13 cellular contexts compared by ENCODE assay signal in genomic region chr9:14393382-14393781, GRCh38.
DNase-seq lines count a peak whose midpoint lies in the region; ATAC-seq and TF ChIP-seq lines count a peak whose summit lies in the region.
"Had no signal": no experiment of that assay in that cellular context is flagged by ENCODE, and none has a peak within 500 bp of the region (broad histone marks: within the 10 kb centered on the region; RNA-seq: fewer than 3 reads in every experiment).

No MANE protein-coding gene starts in this region.

- H3K9me3 ChIP-seq in heart left ventricle, result peaks cover 0 to 31% (median 4%) of the 10 kb centered on the region in 12 donors
- no peaks in the 10 kb centered on the region for H3K9me3 ChIP-seq in right cardiac atrium (ENCODE audit: control insufficient read depth, low read length)
- no peaks in the 10 kb centered on the region for H3K9me3 ChIP-seq in smooth muscle cell (replicated peaks; ENCODE audit: low read depth)

- no peaks in the 10 kb centered on the region for H3K79me2 ChIP-seq in smooth muscle cell (ENCODE audit: low read depth)

- peak in 3 of 4 donors; percentile 29 to 46 (median 34) for ATAC-seq in heart left ventricle
- ATAC-seq in right cardiac atrium, result no peak
- no peak for ATAC-seq in GM21576 (IDR thresholded peaks at IDR 0.05; ENCODE audit: unreplicated experiment)

- H3K27ac ChIP-seq in heart left ventricle (peak overlapping the region in 3 of 12 donors; percentile 17 to 46 (median 30)), right cardiac atrium (ENCODE audit: low read length) (no peak overlapping the region), smooth muscle cell (ENCODE audit: low read depth) (no peak overlapping the region)
- H3K27ac ChIP-seq: BLaER1, GM23248 had no signal

- no peaks in the 10 kb centered on the region for H3F3A ChIP-seq in smooth muscle cell (ENCODE audit: low read depth)

- no peak overlapping the region for H3K4me3 ChIP-seq in heart left ventricle
- H3K4me3 ChIP-seq in right cardiac atrium (ENCODE audit: low read length), result no peak overlapping the region
- no peak overlapping the region for H3K4me3 ChIP-seq in smooth muscle cell
- H3K4me3 ChIP-seq: BLaER1, GM23248 had no signal

- H4K20me1 ChIP-seq in smooth muscle cell (ENCODE audit: low read depth), result no peaks in the 10 kb centered on the region
- H4K20me1 ChIP-seq: BLaER1 had no signal

- no peak overlapping the region for H3K4me2 ChIP-seq in smooth muscle cell
- H3K4me2 ChIP-seq: BLaER1 had no signal

- H3K27me3 ChIP-seq in heart left ventricle, result no peaks in the 10 kb centered on the region
- no peaks in the 10 kb centered on the region for H3K27me3 ChIP-seq in right cardiac atrium (ENCODE audit: control insufficient read depth, insufficient read depth)
- H3K27me3 ChIP-seq in smooth muscle cell (ENCODE audit: low read depth), result no peaks in the 10 kb centered on the region
- H3K27me3 ChIP-seq: BLaER1 had no signal

- H3K9ac ChIP-seq in smooth muscle cell (ENCODE audit: low read depth), result no peak overlapping the region
- H3K9ac ChIP-seq: BLaER1, GM23248 had no signal

- 36 to 49% (median 42%) methylated on average over 2 of the region's 2 CpGs for WGBS in heart left ventricle, 4 donors
- 40% methylated on average over 2 of the region's 2 CpGs for WGBS in right cardiac atrium
- 60% methylated on average over 2 of the region's 2 CpGs for WGBS in smooth muscle cell (ENCODE audit: low lambda C conversion rate)

- intact Hi-C loops in heart left ventricle (cut with DNase I) (no loop called here), right cardiac atrium (cut with DNase I) (no loop called here)

- TF ChIP-seq POLR2A in heart left ventricle (IDR thresholded peaks at IDR 0.05), result no peak
- TF ChIP-seq POLR2A in erythroblast (IDR thresholded peaks at IDR 0.05; ENCODE audit: low read length), result no peak

- no peak overlapping the region for H2AFZ ChIP-seq in smooth muscle cell (ENCODE audit: low read depth)
- H2AFZ ChIP-seq: GM23248 had no signal

- peak; percentile 18 for DNase-seq in NCI-H82 (lab: John Stamatoyannopoulos, UW)
- no peak for DNase-seq in NCI-H82 treated with DMSO at 0.1 percent for 48 hours (lab: John Stamatoyannopoulos, UW; ENCODE audit: unreplicated experiment)
- DNase-seq in heart left ventricle, result no peak
- no peak for DNase-seq in right cardiac atrium
- peak; percentile 100 for DNase-seq in NCI-H446 (lab: John Stamatoyannopoulos, UW)
- DNase-seq in erythroblast (lab: John Stamatoyannopoulos, UW), result peak; percentile 34 to 38
- DNase-seq in smooth muscle cell (lab: John Stamatoyannopoulos, UW; ENCODE audit: unreplicated experiment), result no peak
- DNase-seq: 8988T; CD4-positive, alpha-beta memory T cell; GM23248; HCEC 1CT had no signal

- H3K36me3 ChIP-seq in heart left ventricle (no peaks in the 10 kb centered on the region), smooth muscle cell (ENCODE audit: low read depth) (no peaks in the 10 kb centered on the region)
- H3K36me3 ChIP-seq: BLaER1 had no signal

- TF ChIP-seq CTCF in heart left ventricle (IDR thresholded peaks at IDR 0.05), result no peak
- no peak for TF ChIP-seq CTCF in smooth muscle cell (IDR thresholded peaks at IDR 0.05; ENCODE audit: borderline replicate concordance, insufficient read depth, poor library complexity, severe bottlenecking)

- peaks cover 0 to 6% (median 0%) of the 10 kb centered on the region in 12 donors for H3K4me1 ChIP-seq in heart left ventricle
- H3K4me1 ChIP-seq in right cardiac atrium (ENCODE audit: control insufficient read depth, insufficient read depth, low read length), result no peaks in the 10 kb centered on the region
- no peaks in the 10 kb centered on the region for H3K4me1 ChIP-seq in smooth muscle cell (ENCODE audit: low read depth)
- H3K4me1 ChIP-seq: BLaER1 had no signal

Comparison
In these comparisons a context has a peak if more than half of its experiments do, and no peak if none do; other contexts are left out.
1. DNase-seq: peak in NCI-H82 (single experiment), NCI-H446 (2 of 2) and erythroblast (2 of 2); none in NCI-H82 treated with DMSO at 0.1 percent for 48 hours (single experiment), heart left ventricle (0 of 5), right cardiac atrium (0 of 3) and smooth muscle cell (single experiment).
2. ATAC-seq: peak in heart left ventricle (3 of 4); none in right cardiac atrium (0 of 2) and GM21576 (single experiment).